8 cellular contexts compared by ENCODE assay signal in genomic region chr1:223748773-223749733, GRCh38. TPM values are rescaled to one million over a fixed set of nuclear protein-coding genes. Genes with fewer than 3 reads are reported as not detected.
DNase-seq lines count a peak whose midpoint lies in the region; ATAC-seq and TF ChIP-seq lines count a peak whose summit lies in the region.

No MANE protein-coding gene starts in this region.

- peaks cover 6% of the 10 kb centered on the region for H3K36me3 ChIP-seq in kidney epithelial cell (ENCODE audit: control insufficient read depth, insufficient read depth, low read length)

- peak; percentile 55 for TF ChIP-seq CTCF in kidney epithelial cell (IDR thresholded peaks at IDR 0.05; ENCODE audit: insufficient read depth, low read length, poor library complexity, severe bottlenecking)

- DNase-seq in AG20443 (ENCODE audit: low spot score) (peak; percentile 85), HuH-7.5 (ENCODE audit: low spot score) (peak; percentile 73), cerebellar cortex (ENCODE audit: low spot score) (peak; percentile 60), kidney epithelial cell (ENCODE audit: low read depth) (no peak), DMS153 treated with DMSO at 0.1 percent for 48 hours (lab: John Stamatoyannopoulos, UW; ENCODE audit: unreplicated experiment) (no peak)
- DNase-seq in activated CD4-positive, CD25-positive, alpha-beta regulatory T cell treated with anti-CD3 and anti-CD28 coated beads, Interleukin-2, amount 50 U/mL, for 72 hours: peak; percentile 75
- peak; percentile 72 for DNase-seq in stimulated activated CD4-positive, alpha-beta T cell treated with anti-CD3 and anti-CD28 coated beads, Interleukin-15, amount 100 ng/mL, for 24 hours

- ATAC-seq in GM19395 (IDR thresholded peaks at IDR 0.05; ENCODE audit: unreplicated experiment): peak; percentile 87

- H3K4me3 ChIP-seq in kidney epithelial cell (ENCODE audit: low read depth, low read length): no peak overlapping the region

- no peaks in the 10 kb centered on the region for H3K27me3 ChIP-seq in kidney epithelial cell (ENCODE audit: control insufficient read depth, insufficient read depth, low read length)

RNA-seq across cellular contexts. Expression of gene CAPN2, which starts 36.7 kb away (rescaled TPM):
- 258 and 261 TPM in 2 replicates for total RNA-seq in kidney epithelial cell

Comparison
In these comparisons a context has a peak if more than half of its experiments do, and no peak if none do; other contexts are left out.
1. DNase-seq: peak in AG20443 (single experiment), HuH-7.5 (single experiment), activated CD4-positive, CD25-positive, alpha-beta regulatory T cell treated with anti-CD3 and anti-CD28 coated beads, Interleukin-2, amount 50 U/mL, for 72 hours (single experiment), cerebellar cortex (single experiment) and stimulated activated CD4-positive, alpha-beta T cell treated with anti-CD3 and anti-CD28 coated beads, Interleukin-15, amount 100 ng/mL, for 24 hours (single experiment); none in kidney epithelial cell (single experiment) and DMS153 treated with DMSO at 0.1 percent for 48 hours (single experiment).